8 cellular contexts compared by ENCODE assay signal in genomic region chr17:62479895-62480253, GRCh38. TPM values are rescaled to one million over a fixed set of nuclear protein-coding genes. Genes with fewer than 3 reads are reported as not detected.
DNase-seq lines count a peak whose midpoint lies in the region; ATAC-seq and TF ChIP-seq lines count a peak whose summit lies in the region.
"Not testable (repeated sequence)": the region's sequence is repeated elsewhere in the genome, so short reads cannot be mapped to it uniquely, and the experiment has no call there.

No MANE protein-coding gene starts in this region.

- TF ChIP-seq CTCF in LNCaP clone FGC (IDR thresholded peaks at IDR 0.05; ENCODE audit: control insufficient read depth, extremely low read depth, insufficient read depth); epithelial cell of proximal tubule (conservative IDR thresholded peaks at IDR 0.05; ENCODE audit: low read depth, low read length); right lobe of liver (IDR thresholded peaks at IDR 0.05); upper lobe of right lung (IDR thresholded peaks at IDR 0.05): not testable (repeated sequence)

- H3K79me2 ChIP-seq in trophoblast cell (ENCODE audit: control insufficient read depth, insufficient read depth, low read length, poor library complexity) = peaks cover 12% of the 10 kb centered on the region

- H3K9me3 ChIP-seq in SK-N-MC (ENCODE audit: low read depth, low read length); adipocyte (ENCODE audit: control insufficient read depth, low read length); right lobe of liver; trophoblast cell (ENCODE audit: insufficient read depth, low read depth, low read length); upper lobe of right lung: not testable (repeated sequence)

- intact Hi-C loops in right lobe of liver (cut with DNase I); upper lobe of right lung (cut with DNase I): not testable (repeated sequence)

- H3K4me1 ChIP-seq in adipocyte (ENCODE audit: control insufficient read depth, insufficient read depth, low read length) = peaks cover 11% of the 10 kb centered on the region
- not testable (repeated sequence) for H3K4me1 ChIP-seq in right lobe of liver; trophoblast cell (ENCODE audit: control insufficient read depth in 1 of 2, insufficient read depth in 2 of 2, low read length in 2 of 2)
- H3K4me1 ChIP-seq in upper lobe of right lung = peaks cover 23% of the 10 kb centered on the region

- H2BK120ac ChIP-seq in trophoblast cell (ENCODE audit: insufficient read depth, low read length, poor library complexity) = not testable (repeated sequence)

- H4K8ac ChIP-seq in trophoblast cell (ENCODE audit: low read depth, low read length) = not testable (repeated sequence)

- not testable (repeated sequence) for H2AK5ac ChIP-seq in trophoblast cell (ENCODE audit: low read length)

- peak overlapping the region; percentile 68 for H3K4me2 ChIP-seq in trophoblast cell (ENCODE audit: low read length)

- TF ChIP-seq POLR2A in right lobe of liver (IDR thresholded peaks at IDR 0.05) = not testable (repeated sequence)

- H2AFZ ChIP-seq in trophoblast cell (ENCODE audit: insufficient read depth, low read length, poor library complexity) = not testable (repeated sequence)

- H2BK12ac ChIP-seq in trophoblast cell (ENCODE audit: low read length) = not testable (repeated sequence)

- H4K12ac ChIP-seq in trophoblast cell (ENCODE audit: low read depth, low read length) = not testable (repeated sequence)

- H2BK5ac ChIP-seq in trophoblast cell (ENCODE audit: low read depth, low read length, poor library complexity) = peak overlapping the region; percentile 56

- H3K23ac ChIP-seq in trophoblast cell (ENCODE audit: low read length) = not testable (repeated sequence)

- WGBS in right lobe of liver (ENCODE audit: insufficient coverage, low coverage, low lambda C conversion rate, missing lambda C conversion rate) = 8% methylated on average over 5 of the region's 5 CpGs
- no CpG with 5 or more reads among the region's 5 CpGs for WGBS in trophoblast cell (ENCODE audit: extremely low coverage, insufficient coverage, insufficient read length)

- DNase-seq in DMS 273 (lab: John Stamatoyannopoulos, UW; ENCODE audit: unreplicated experiment) = peak; percentile 37
- not testable (repeated sequence) for DNase-seq in LNCaP clone FGC (ENCODE audit: low read depth); SK-N-MC (ENCODE audit: low read depth, low spot score); adipocyte (ENCODE audit: low read depth); epithelial cell of proximal tubule (ENCODE audit: low read depth); right lobe of liver; trophoblast cell; upper lobe of right lung

- H3K9ac ChIP-seq in SK-N-MC (ENCODE audit: insufficient read length) = peak overlapping the region; percentile 90
- peak overlapping the region; percentile 94 for H3K9ac ChIP-seq in adipocyte (ENCODE audit: low read length)
- peak overlapping the region; percentile 86 for H3K9ac ChIP-seq in trophoblast cell (ENCODE audit: low read length)

- H3K27me3 ChIP-seq in adipocyte (replicated peaks; ENCODE audit: control insufficient read depth, insufficient read depth, low read length); right lobe of liver; trophoblast cell (ENCODE audit: insufficient read depth, low read length); upper lobe of right lung: not testable (repeated sequence)

- H3K27ac ChIP-seq in SK-N-MC (peak overlapping the region; percentile 60; the same call in 1 of the 2 replicates), right lobe of liver (peak overlapping the region; percentile 75 to 85 (median 83)), trophoblast cell (ENCODE audit: low read depth, low read length) (peak overlapping the region; percentile 14), upper lobe of right lung (peak overlapping the region; percentile 89)

- H3K4ac ChIP-seq in trophoblast cell (ENCODE audit: low read depth, low read length) = peak overlapping the region; percentile 86

- H4K91ac ChIP-seq in trophoblast cell (ENCODE audit: low read depth, low read length) = not testable (repeated sequence)

- ATAC-seq in right lobe of liver = peak in 1 of 4 donors; percentile 9
- not testable (repeated sequence) for ATAC-seq in upper lobe of right lung

- peak overlapping the region; percentile 66 for H3K4me3 ChIP-seq in LNCaP clone FGC (ENCODE audit: low read depth, low read length)
- peak overlapping the region; percentile 85 for H3K4me3 ChIP-seq in SK-N-MC
- H3K4me3 ChIP-seq in adipocyte (ENCODE audit: low read length) = peak overlapping the region; percentile 87
- peak overlapping the region; percentile 79 for H3K4me3 ChIP-seq in epithelial cell of proximal tubule (ENCODE audit: low read depth, low read length)
- H3K4me3 ChIP-seq in right lobe of liver = peak overlapping the region; percentile 62 to 67 (median 66)
- peak overlapping the region; percentile 85 for H3K4me3 ChIP-seq in trophoblast cell (ENCODE audit: low read depth, low read length)
- peak overlapping the region; percentile 63 for H3K4me3 ChIP-seq in upper lobe of right lung

- H3K79me1 ChIP-seq in trophoblast cell (ENCODE audit: low read length) = not testable (repeated sequence)

- not testable (repeated sequence) for H3K18ac ChIP-seq in trophoblast cell (ENCODE audit: low read length)

- H3K36me3 ChIP-seq in SK-N-MC (ENCODE audit: insufficient read depth, low read length); adipocyte (ENCODE audit: control insufficient read depth, insufficient read depth, low read length, severe bottlenecking); right lobe of liver; trophoblast cell (ENCODE audit: control insufficient read depth in 1 of 2, insufficient read depth in 2 of 2, low read length in 2 of 2): not testable (repeated sequence)
- peaks cover 23% of the 10 kb centered on the region for H3K36me3 ChIP-seq in upper lobe of right lung

- peak overlapping the region; percentile 19 for H3K14ac ChIP-seq in trophoblast cell (ENCODE audit: low read length)

RNA-seq across cellular contexts. Expression of gene TLK2, which starts 1.2 kb away (rescaled TPM):
- total RNA-seq in epithelial cell of proximal tubule = 27.4 and 27.6 TPM in 2 replicates
- total RNA-seq in right lobe of liver = 10 to 100 TPM; 11.6 to 13.8 (median 12.6) TPM
- polyA plus RNA-seq in trophoblast cell (2013) = 21.3 and 22.8 TPM in 2 replicates
- total RNA-seq in upper lobe of right lung = 38.4 TPM

RNA-seq across cellular contexts. Expression of gene METTL2A, which starts 56.2 kb away (rescaled TPM):
- 15.6 and 31.9 TPM in 2 replicates for total RNA-seq in epithelial cell of proximal tubule
- 10 to 100 TPM in 1 of 6 experiments, 1 to 10 TPM in 5; 8.0 to 12.1 (median 9.3) TPM for total RNA-seq in right lobe of liver
- 12.5 and 13.9 TPM in 2 replicates for polyA plus RNA-seq in trophoblast cell (2013)
- total RNA-seq in upper lobe of right lung = 17.6 TPM

Comparison
In these comparisons a context has a peak if more than half of its experiments do, and no peak if none do; other contexts are left out.
1. H3K27ac ChIP-seq: peak in every context shown above with its lines; median percentile 89 in upper lobe of right lung; 83 in right lobe of liver; 60 in SK-N-MC; 14 in trophoblast cell.